Comparison of ENCODE assay signal across 25 cellular contexts in the genomic region with DNA sequence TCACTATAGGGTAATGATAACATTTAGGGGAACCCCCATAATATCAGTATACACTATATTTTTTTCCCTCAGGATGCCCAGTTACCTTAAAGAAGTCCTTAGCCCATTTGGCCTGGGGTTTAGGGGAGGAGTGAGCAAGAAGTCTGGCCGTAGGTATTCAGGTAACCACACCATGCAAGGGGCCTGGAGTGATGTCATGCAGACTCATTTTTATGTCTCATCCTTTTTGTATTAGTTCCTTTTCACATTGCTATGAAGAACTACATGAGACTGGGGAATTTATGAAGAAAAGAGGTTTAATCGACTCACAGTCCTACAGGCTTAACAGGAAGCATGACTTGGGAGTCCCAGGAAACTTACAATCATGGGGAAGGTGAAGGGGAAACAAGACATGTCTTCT. TPM values are rescaled to one million over a fixed set of nuclear protein-coding genes. Genes with fewer than 3 reads are reported as not detected.
DNase-seq lines count a peak whose midpoint lies in the region; ATAC-seq and TF ChIP-seq lines count a peak whose summit lies in the region.
"Had no signal": no experiment of that assay in that cellular context is flagged by ENCODE, and none has a peak within 500 bp of the region (broad histone marks: within the 10 kb centered on the region; RNA-seq: fewer than 3 reads in every experiment).

No MANE protein-coding gene starts in this region.

- H4K20me1 ChIP-seq in PC-3 (ENCODE audit: low read length), result 0 out of 2 replicates have a peak, but pooled peaks cover 7% of the 10 kb centered on the region

- CTCF ChIA-PET in activated naive CD4-positive, alpha-beta T cell treated with anti-CD3 and anti-CD28 coated beads, Interleukin-2, amount 10 ng/mL, durations not matched to agents 7 days and 5 days (lab: Charles Lee), result no interaction called here
- CTCF ChIA-PET in PC-3 (lab: Charles Lee), result no interaction called here

- no peaks in the 10 kb centered on the region for H3K27me3 Mint-ChIP-seq in activated naive CD4-positive, alpha-beta T cell treated with anti-CD3 and anti-CD28 coated beads, Interleukin-2, amount 10 ng/mL, durations not matched to agents 7 days and 5 days
- H3K27me3 Mint-ChIP-seq in central memory CD8-positive, alpha-beta T cell, result no peaks in the 10 kb centered on the region
- H3K27me3 Mint-ChIP-seq in stimulated activated naive B cell treated with anti-CD40 and anti-IgM and Interleukin-4, amounts not matched to agents 10 μg/mL and 1 μg/mL and 100 μg/mL, for 72 hours, result no peaks in the 10 kb centered on the region
- H3K27me3 Mint-ChIP-seq: progenitor cell of endocrine pancreas had no signal

- H3K4me3 Mint-ChIP-seq in activated naive CD4-positive, alpha-beta T cell treated with anti-CD3 and anti-CD28 coated beads, Interleukin-2, amount 10 ng/mL, durations not matched to agents 7 days and 5 days, result no peak overlapping the region
- no peak overlapping the region for H3K4me3 Mint-ChIP-seq in central memory CD8-positive, alpha-beta T cell
- H3K4me3 Mint-ChIP-seq in stimulated activated naive B cell treated with anti-CD40 and anti-IgM and Interleukin-4, amounts not matched to agents 10 μg/mL and 1 μg/mL and 100 μg/mL, for 72 hours, result no peak overlapping the region
- H3K4me3 Mint-ChIP-seq: nephron had no signal

- TF ChIP-seq CTCF in PC-3 (conservative IDR thresholded peaks at IDR 0.05; ENCODE audit: low read depth, low read length) (no peak), GM20000 (IDR thresholded peaks at IDR 0.05; ENCODE audit: extremely low read depth, missing control alignments) (no peak)

- peaks cover 53% of the 10 kb centered on the region for H3K4me1 Mint-ChIP-seq in activated naive CD4-positive, alpha-beta T cell treated with anti-CD3 and anti-CD28 coated beads, Interleukin-2, amount 10 ng/mL, durations not matched to agents 7 days and 5 days
- peaks cover 53% of the 10 kb centered on the region for H3K4me1 Mint-ChIP-seq in central memory CD8-positive, alpha-beta T cell
- peaks cover 17 to 28% of the 10 kb centered on the region in 2 donors for H3K4me1 Mint-ChIP-seq in stimulated activated naive B cell treated with anti-CD40 and anti-IgM and Interleukin-4, amounts not matched to agents 10 μg/mL and 1 μg/mL and 100 μg/mL, for 72 hours
- H3K4me1 Mint-ChIP-seq: nephron had no signal

- H3K27ac ChIP-seq in PC-3 (ENCODE audit: low read length), result no peak overlapping the region
- H3K27ac ChIP-seq: body of pancreas, stomach had no signal

- H3K27ac Mint-ChIP-seq in activated naive CD4-positive, alpha-beta T cell treated with anti-CD3 and anti-CD28 coated beads, Interleukin-2, amount 10 ng/mL, durations not matched to agents 7 days and 5 days, result peak overlapping the region; percentile 80
- peak overlapping the region; percentile 0 for H3K27ac Mint-ChIP-seq in central memory CD8-positive, alpha-beta T cell (ENCODE audit: low read depth)
- H3K27ac Mint-ChIP-seq in stimulated activated naive B cell treated with anti-CD40 and anti-IgM and Interleukin-4, amounts not matched to agents 10 μg/mL and 1 μg/mL and 100 μg/mL, for 72 hours, result peak overlapping the region; percentile 78
- H3K27ac Mint-ChIP-seq: nephron had no signal

- H3K4me1 ChIP-seq in PC-3 (ENCODE audit: insufficient read depth, low read length), result peaks cover 13% of the 10 kb centered on the region

- POLR2A ChIA-PET in PC-3 (lab: Charles Lee; ENCODE audit: unreplicated experiment), result no interaction called here

- H3K9me2 ChIP-seq in PC-3 (replicated peaks; ENCODE audit: low read length), result no peaks in the 10 kb centered on the region

- H3K36me3 ChIP-seq in PC-3 (ENCODE audit: low read depth, low read length), result peaks cover 19% of the 10 kb centered on the region

- no peaks in the 10 kb centered on the region for H3K9me3 Mint-ChIP-seq in activated naive CD4-positive, alpha-beta T cell treated with anti-CD3 and anti-CD28 coated beads, Interleukin-2, amount 10 ng/mL, durations not matched to agents 7 days and 5 days
- H3K9me3 Mint-ChIP-seq in central memory CD8-positive, alpha-beta T cell, result no peaks in the 10 kb centered on the region
- H3K9me3 Mint-ChIP-seq in stimulated activated naive B cell treated with anti-CD40 and anti-IgM and Interleukin-4, amounts not matched to agents 10 μg/mL and 1 μg/mL and 100 μg/mL, for 72 hours, result no peaks in the 10 kb centered on the region
- H3K9me3 Mint-ChIP-seq: nephron had no signal

- H3K79me2 ChIP-seq in PC-3 (ENCODE audit: low read length), result peaks cover 39% of the 10 kb centered on the region

- no peak for DNase-seq in activated naive CD4-positive, alpha-beta T cell treated with anti-CD3 and anti-CD28 coated beads, Interleukin-2, amount 10 ng/mL, durations not matched to agents 7 days and 5 days
- DNase-seq in activated naive CD4-positive, alpha-beta T cell (lab: John Stamatoyannopoulos, UW), result no peak
- DNase-seq in PC-3 (peak; percentile 21), DMS79 (lab: John Stamatoyannopoulos, UW) (no peak), GM20000 (ENCODE audit: low spot score) (no peak)
- no peak for DNase-seq in central memory CD8-positive, alpha-beta T cell (ENCODE audit: low spot score in 2 of 2)
- DNase-seq in stimulated activated naive B cell treated with anti-CD40 and anti-IgM and Interleukin-4, amounts not matched to agents 10 μg/mL and 1 μg/mL and 100 μg/mL, for 72 hours, result no peak
- DNase-seq: activated gamma-delta T cell treated with Interleukin-2 at 50 U/mL for 16 hours; body of pancreas; cortex of kidney; foreskin fibroblast; hypothalamus; KBM-7; mesendoderm; MV-4-11; NCI-H187 treated with DMSO at 0.1 percent for 48 hours; NCI-H446 treated with DMSO at 0.1 percent for 48 hours; NK-92 treated with Interleukin-12 subunit alpha and Interleukin-12 subunit beta, amount 100 ng/mL, for 24 hours; RPMI8226; stomach; trophoblast cell had no signal

- H3F3A ChIP-seq in PC-3 (ENCODE audit: low read length, unreplicated experiment), result no peaks in the 10 kb centered on the region

- intact Hi-C loops in PC-3 (cut with micrococcal nuclease), result no loop called here

- BruUV-seq in PC-3 (replicated peaks; lab: Mats Ljungman, UMichigan), result no TSS peak

- no peak for ATAC-seq in PC-3
- no peak for ATAC-seq in central memory CD8-positive, alpha-beta T cell (replicated peaks; ENCODE audit: extremely low read depth, poor library complexity, severe bottlenecking)
- ATAC-seq in stimulated activated naive B cell treated with anti-CD40 and anti-IgM and Interleukin-4, amounts not matched to agents 10 μg/mL and 1 μg/mL and 100 μg/mL, for 72 hours (replicated peaks), result peak in 1 of 2 donors; percentile 23
- no peak for ATAC-seq in GM19328 (IDR thresholded peaks at IDR 0.05; ENCODE audit: unreplicated experiment)
- ATAC-seq: body of pancreas, SK-N-SH treated with all-trans-retinoic acid at 6 μM for 48 hours had no signal

- H3K9ac ChIP-seq in PC-3 (ENCODE audit: low read length), result no peak overlapping the region

- no peaks in the 10 kb centered on the region for H3K27me3 ChIP-seq in PC-3 (ENCODE audit: low read length)
- H3K27me3 ChIP-seq: body of pancreas, stomach had no signal

- no peak overlapping the region for H2AFZ ChIP-seq in PC-3 (ENCODE audit: low read length)

- no peak overlapping the region for H3K4me3 ChIP-seq in PC-3 (ENCODE audit: low read length)
- H3K4me3 ChIP-seq: body of pancreas, stomach had no signal

- H3K9me3 ChIP-seq in PC-3 (ENCODE audit: low read length), result no peaks in the 10 kb centered on the region
- H3K9me3 ChIP-seq: body of pancreas, stomach had no signal

- H3K36me3 Mint-ChIP-seq in activated naive CD4-positive, alpha-beta T cell treated with anti-CD3 and anti-CD28 coated beads, Interleukin-2, amount 10 ng/mL, durations not matched to agents 7 days and 5 days, result peaks cover 57% of the 10 kb centered on the region
- H3K36me3 Mint-ChIP-seq in central memory CD8-positive, alpha-beta T cell (ENCODE audit: insufficient read depth), result peaks cover 57% of the 10 kb centered on the region
- peaks cover 42 to 48% of the 10 kb centered on the region in 2 donors for H3K36me3 Mint-ChIP-seq in stimulated activated naive B cell treated with anti-CD40 and anti-IgM and Interleukin-4, amounts not matched to agents 10 μg/mL and 1 μg/mL and 100 μg/mL, for 72 hours

- H3K4me2 ChIP-seq in PC-3 (ENCODE audit: low read length), result no peak overlapping the region

RNA-seq across cellular contexts. Expression of gene TPP2, which starts 12.2 kb away (rescaled TPM):
- 16.1 and 30.4 TPM in 2 replicates for total RNA-seq in PC-3 (2014; rRNA removed)

Comparison
In these comparisons a context has a peak if more than half of its experiments do, and no peak if none do; other contexts are left out.
1. H3K27ac Mint-ChIP-seq: peak in every context shown above with its lines; median percentile 80 in activated naive CD4-positive, alpha-beta T cell treated with anti-CD3 and anti-CD28 coated beads, Interleukin-2, amount 10 ng/mL, durations not matched to agents 7 days and 5 days; 78 in stimulated activated naive B cell treated with anti-CD40 and anti-IgM and Interleukin-4, amounts not matched to agents 10 μg/mL and 1 μg/mL and 100 μg/mL, for 72 hours; 0 in central memory CD8-positive, alpha-beta T cell.